1 cellular context compared by ENCODE assay signal in genomic region chr1:145977486-145978476, GRCh38.
A peak's percentile ranks its signal among the peaks of the same experiment; 100 is the strongest.
TF ChIP-seq lines count a peak whose summit lies in the region.

No MANE protein-coding gene starts in this region.

TF ChIP-seq in HEK293, 187 proteins besides CTCF, POLR2A, EP300 and RAD21 (continued from another document):
- TF ChIP-seq ZNF654 (tag by site-specific recombination; IDR thresholded peaks at IDR 0.05; ENCODE audit: low read depth) (peak; percentile 95), ZNF211 (tag by site-specific recombination; IDR thresholded peaks at IDR 0.05; ENCODE audit: low read depth) (no peak), ZNF514 (tag by site-specific recombination; IDR thresholded peaks at IDR 0.05) (no peak)
- TF ChIP-seq, protein P1, sequence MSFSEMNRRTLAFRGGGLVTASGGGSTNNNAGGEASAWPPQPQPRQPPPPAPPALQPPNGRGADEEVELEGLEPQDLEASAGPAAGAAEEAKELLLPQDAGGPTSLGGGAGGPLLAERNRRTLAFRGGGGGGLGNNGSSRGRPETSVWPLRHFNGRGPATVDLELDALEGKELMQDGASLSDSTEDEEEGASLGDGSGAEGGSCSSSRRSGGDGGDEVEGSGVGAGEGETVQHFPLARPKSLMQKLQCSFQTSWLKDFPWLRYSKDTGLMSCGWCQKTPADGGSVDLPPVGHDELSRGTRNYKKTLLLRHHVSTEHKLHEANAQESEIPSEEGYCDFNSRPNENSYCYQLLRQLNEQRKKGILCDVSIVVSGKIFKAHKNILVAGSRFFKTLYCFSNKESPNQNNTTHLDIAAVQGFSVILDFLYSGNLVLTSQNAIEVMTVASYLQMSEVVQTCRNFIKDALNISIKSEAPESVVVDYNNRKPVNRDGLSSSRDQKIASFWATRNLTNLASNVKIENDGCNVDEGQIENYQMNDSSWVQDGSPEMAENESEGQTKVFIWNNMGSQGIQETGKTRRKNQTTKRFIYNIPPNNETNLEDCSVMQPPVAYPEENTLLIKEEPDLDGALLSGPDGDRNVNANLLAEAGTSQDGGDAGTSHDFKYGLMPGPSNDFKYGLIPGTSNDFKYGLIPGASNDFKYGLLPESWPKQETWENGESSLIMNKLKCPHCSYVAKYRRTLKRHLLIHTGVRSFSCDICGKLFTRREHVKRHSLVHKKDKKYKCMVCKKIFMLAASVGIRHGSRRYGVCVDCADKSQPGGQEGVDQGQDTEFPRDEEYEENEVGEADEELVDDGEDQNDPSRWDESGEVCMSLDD (tag by site-specific recombination; IDR thresholded peaks at IDR 0.05): no peak
TF ChIP-seq in HEK293: peak in this region for 17.
